ENCODE assay signal across 8 cellular contexts in the genomic region with DNA sequence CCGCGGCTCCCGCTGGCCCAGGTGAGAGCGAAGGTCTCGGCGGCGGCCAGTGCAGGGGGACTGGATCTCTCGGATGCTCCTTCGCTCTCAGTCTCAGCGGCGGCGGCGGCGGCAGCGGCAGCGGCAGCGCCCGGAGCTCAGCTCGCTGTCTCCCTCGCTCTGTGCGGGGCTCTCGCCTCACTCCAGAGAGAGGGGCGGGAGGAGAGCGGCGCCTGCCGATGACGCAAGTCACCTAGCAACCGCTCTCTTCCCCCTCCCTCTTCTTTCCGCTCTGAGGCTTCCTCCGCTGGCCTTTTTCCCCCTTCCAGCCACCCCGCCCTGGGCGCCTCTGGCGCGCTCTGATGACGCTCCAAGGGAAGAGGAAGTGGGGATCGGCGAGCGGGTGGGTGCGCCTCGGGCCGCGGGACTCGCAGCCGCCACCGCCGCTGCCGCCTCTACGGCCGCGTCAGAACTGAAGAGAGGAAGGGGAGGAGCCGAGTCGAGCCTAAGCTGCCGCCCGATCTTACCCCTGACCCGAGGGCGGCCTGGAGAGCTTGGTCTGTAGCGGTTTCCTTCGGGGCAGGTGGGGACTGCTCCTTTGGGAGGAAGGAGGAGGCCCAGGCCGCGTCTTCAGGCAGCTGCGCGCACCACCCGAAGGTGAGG. TPM values are rescaled to one million over a fixed set of nuclear protein-coding genes. Genes with fewer than 3 reads are reported as not detected.
DNase-seq lines count a peak whose midpoint lies in the region; ATAC-seq, FAIRE-seq and TF ChIP-seq lines count a peak whose summit lies in the region.

A gene with protein sequence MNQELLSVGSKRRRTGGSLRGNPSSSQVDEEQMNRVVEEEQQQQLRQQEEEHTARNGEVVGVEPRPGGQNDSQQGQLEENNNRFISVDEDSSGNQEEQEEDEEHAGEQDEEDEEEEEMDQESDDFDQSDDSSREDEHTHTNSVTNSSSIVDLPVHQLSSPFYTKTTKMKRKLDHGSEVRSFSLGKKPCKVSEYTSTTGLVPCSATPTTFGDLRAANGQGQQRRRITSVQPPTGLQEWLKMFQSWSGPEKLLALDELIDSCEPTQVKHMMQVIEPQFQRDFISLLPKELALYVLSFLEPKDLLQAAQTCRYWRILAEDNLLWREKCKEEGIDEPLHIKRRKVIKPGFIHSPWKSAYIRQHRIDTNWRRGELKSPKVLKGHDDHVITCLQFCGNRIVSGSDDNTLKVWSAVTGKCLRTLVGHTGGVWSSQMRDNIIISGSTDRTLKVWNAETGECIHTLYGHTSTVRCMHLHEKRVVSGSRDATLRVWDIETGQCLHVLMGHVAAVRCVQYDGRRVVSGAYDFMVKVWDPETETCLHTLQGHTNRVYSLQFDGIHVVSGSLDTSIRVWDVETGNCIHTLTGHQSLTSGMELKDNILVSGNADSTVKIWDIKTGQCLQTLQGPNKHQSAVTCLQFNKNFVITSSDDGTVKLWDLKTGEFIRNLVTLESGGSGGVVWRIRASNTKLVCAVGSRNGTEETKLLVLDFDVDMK (minus strand): TSS at position 190 of the 642 bp plus-strand sequence. CDS start 124,289 bp downstream, outside the sequence.

- H3K36me3 ChIP-seq in adrenal gland (replicated peaks in 1 of 2) (no peaks in the 10 kb centered on the region), heart right ventricle (peaks cover 0 to 15% (median 0%) of the 10 kb centered on the region in 9 donors), upper lobe of right lung (peaks cover 4% of the 10 kb centered on the region)

- FAIRE-seq in GM12892 (lab: Jason Lieb, UNC): peak; percentile 97

- H3K27ac ChIP-seq in adrenal gland (peak within 1 kb of the TSS; percentile 82 to 98 (median 92)), heart right ventricle (peak within 1 kb of the TSS; percentile 42 to 98 (median 92)), upper lobe of right lung (peak within 1 kb of the TSS; percentile 96)

- no peaks in the 10 kb centered on the region for H3K9me3 ChIP-seq in adrenal gland (replicated peaks in 1 of 3)
- peaks cover 0 to 11% (median 0%) of the 10 kb centered on the region in 11 donors for H3K9me3 ChIP-seq in heart right ventricle
- H3K9me3 ChIP-seq in upper lobe of right lung: no peaks in the 10 kb centered on the region

- ATAC-seq in HG02852 (IDR thresholded peaks at IDR 0.05; ENCODE audit: unreplicated experiment): peak; percentile 78
- ATAC-seq in heart right ventricle: peak; percentile 95 to 99 (median 98)
- peak; percentile 98 for ATAC-seq in upper lobe of right lung

- DNase-seq in GM12892 (ENCODE audit: insufficient read length) (peak; percentile 82), NCI-H146 (lab: John Stamatoyannopoulos, UW) (peak; percentile 95), T-helper 1 cell (peak; percentile 97 to 100 (median 99)), adrenal gland (peak; percentile 98 to 99 (median 99)), heart right ventricle (peak; percentile 99), posterior vena cava (ENCODE audit: low spot score) (peak; percentile 100), upper lobe of right lung (peak; percentile 100)

- TF ChIP-seq CTCF in adrenal gland (IDR thresholded peaks at IDR 0.05) (no peak), heart right ventricle (IDR thresholded peaks at IDR 0.05) (no peak), upper lobe of right lung (IDR thresholded peaks at IDR 0.05) (no peak)

- H3K4me1 ChIP-seq in adrenal gland (replicated peaks in 1 of 2) (peaks cover 12 to 51% of the 10 kb centered on the region in 2 donors), heart right ventricle (peaks cover 0 to 63% (median 53%) of the 10 kb centered on the region in 9 donors), upper lobe of right lung (peaks cover 34% of the 10 kb centered on the region)

- no peaks in the 10 kb centered on the region for H3K27me3 ChIP-seq in adrenal gland
- no peaks in the 10 kb centered on the region for H3K27me3 ChIP-seq in heart right ventricle
- H3K27me3 ChIP-seq in upper lobe of right lung: no peaks in the 10 kb centered on the region

- H3K4me3 ChIP-seq in adrenal gland (peak within 1 kb of the TSS; percentile 69 to 100 (median 85)), heart right ventricle (peak within 1 kb of the TSS; percentile 89 to 100 (median 98)), upper lobe of right lung (peak within 1 kb of the TSS; percentile 98)

- TF ChIP-seq POLR2A in GM12892 (IDR thresholded peaks at IDR 0.05; ENCODE audit: low read depth, low read length) (peak; percentile 75), adrenal gland (IDR thresholded peaks at IDR 0.05) (peak; percentile 79 to 86)

- 0 to 1% (median 0%) methylated on average over 7 to 63 of the region's 63 CpGs for WGBS in adrenal gland, 4 donors
- 0% methylated on average over 40 to 63 of the region's 63 CpGs for WGBS in heart right ventricle, 2 donors

- intact Hi-C loops in adrenal gland (cut with DNase I) (no loop called here), heart right ventricle (cut with DNase I) (loop anchor here in 2 of 10 donors (1.0 to 10.0 kb wide), 3 partner anchors 239 to 1431 kb away; partner anchors contain the start of genes ARFIP1 (in 2 of the 2) and TIGD4 (in 2 of the 2)), posterior vena cava (cut with DNase I) (no loop called here), upper lobe of right lung (cut with DNase I) (no loop called here)

RNA-seq across cellular contexts. Expression of the gene that starts here (rescaled TPM):
- 61.2 TPM for polyA plus RNA-seq in GM12892 (2012; ENCODE audit: missing spikeins)
- 10 to 100 TPM; 23.6 to 46.1 (median 31.5) TPM for total RNA-seq in adrenal gland
- polyA plus RNA-seq in adrenal gland: 10 to 100 TPM; 17.6 to 27.0 (median 19.1) TPM
- total RNA-seq in heart right ventricle: 10 to 100 TPM; 59.5 to 87.6 (median 71.7) TPM
- 10 to 100 TPM; 12.1 to 52.5 TPM for polyA plus RNA-seq in heart right ventricle
- total RNA-seq in posterior vena cava: 10 to 100 TPM; 37.7 to 55.0 TPM
- 47.2 TPM for total RNA-seq in upper lobe of right lung

Comparison
In these comparisons a context has a peak if more than half of its experiments do, and no peak if none do; other contexts are left out.
1. Peak in every context shown above with its lines: DNase-seq, ATAC-seq, H3K4me3 ChIP-seq and H3K27ac ChIP-seq.